ENCODE assay signal across 30 cellular contexts in the genomic region with DNA sequence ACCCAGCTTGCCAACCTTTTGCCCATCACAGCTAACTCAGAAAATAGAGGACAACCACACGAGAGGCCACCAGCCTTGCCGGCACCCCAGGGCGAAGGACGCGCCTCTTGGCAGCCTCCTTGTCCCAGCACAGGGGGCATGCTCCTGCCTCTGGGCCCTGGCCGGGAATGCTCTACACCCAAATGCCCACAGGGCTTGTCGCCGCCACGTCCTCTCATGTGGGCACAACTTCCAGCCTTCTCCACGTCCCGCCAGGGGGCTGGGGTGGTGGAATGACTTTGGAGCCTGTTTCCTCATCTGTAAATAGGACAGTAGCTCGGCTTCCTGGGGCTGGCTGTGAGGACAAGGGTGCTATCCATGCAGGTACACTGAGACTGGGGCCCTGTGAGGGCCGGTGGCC.
"Had no signal": no experiment of that assay in that cellular context is flagged by ENCODE, and none has a peak within 500 bp of the region (broad histone marks: within the 10 kb centered on the region; RNA-seq: fewer than 3 reads in every experiment).

No MANE protein-coding gene starts in this region.

- H3K4me1 ChIP-seq: esophagus muscularis mucosa, foreskin keratinocyte, gastrocnemius medialis had no signal

- H3K9me3 ChIP-seq: esophagus muscularis mucosa, gastrocnemius medialis had no signal

- H3K4me3 ChIP-seq: coronary artery, dorsolateral prefrontal cortex, esophagus muscularis mucosa, gastrocnemius medialis had no signal

- H3K36me3 ChIP-seq: brain microvascular endothelial cell, esophagus muscularis mucosa, gastrocnemius medialis, WERI-Rb-1 had no signal

- DNase-seq: activated B cell treated with CpG ODN at 0.5 μM for 24 hours; activated CD4-positive, alpha-beta T cell treated with anti-CD3 and anti-CD28 coated beads for 48 hours; activated CD4-positive, alpha-beta T cell treated with anti-CD3 and anti-CD28 coated beads, Interleukin-2, amount 50 U/mL, for 1 hour; activated CD4-positive, alpha-beta T cell treated with anti-CD3 and anti-CD28 coated beads, Interleukin-2, amount 50 U/mL, for 48 hours; activated CD8-positive, alpha-beta memory T cell treated with anti-CD3 and anti-CD28 coated beads, Interleukin-2, amount 10 ng/mL, durations not matched to agents 7 days and 5 days; activated CD8-positive, alpha-beta memory T cell treated with anti-CD3 and anti-CD28 coated beads, Interleukin-2, amount 50 U/mL, for 4 hours; activated CD8-positive, alpha-beta T cell treated with anti-CD3 and anti-CD28 coated beads for 36 hours; activated gamma-delta T cell treated with Interleukin-2 at 50 U/mL for 16 hours; activated naive CD4-positive, alpha-beta T cell treated with anti-CD3 and anti-CD28 coated beads, Interleukin-2, amount 50 U/mL, for 16 hours; activated naive CD4-positive, alpha-beta T cell treated with Interleukin-2 at 50 U/mL for 16 hours; activated T-cell treated with anti-CD3 and anti-CD28 coated beads, Interleukin-2, amount 50 U/mL, for 1 hour; activated T-cell treated with anti-CD3 and anti-CD28 coated beads, Interleukin-2, amount 50 U/mL, for 48 hours; amniotic stem cell; anterior cingulate cortex; brain microvascular endothelial cell; dorsolateral prefrontal cortex; effector memory CD4-positive, alpha-beta T cell; erythroblast; foreskin keratinocyte; gastrocnemius medialis; glutamatergic neuron; T-helper 1 cell; T-helper 17 cell; T1000 had no signal

- H3K27ac ChIP-seq: brain microvascular endothelial cell, coronary artery, dorsolateral prefrontal cortex, esophagus muscularis mucosa, foreskin keratinocyte, gastrocnemius medialis, WERI-Rb-1 had no signal

- FAIRE-seq: astrocyte, bronchial epithelial cell had no signal

- ATAC-seq: activated CD4-positive, CD25-positive, alpha-beta regulatory T cell treated with anti-CD3 and anti-CD28 coated beads, Interleukin-2, amount 50 U/mL, for 24 hours; activated CD8-positive, alpha-beta memory T cell treated with anti-CD3 and anti-CD28 coated beads, Interleukin-2, amount 10 ng/mL, durations not matched to agents 7 days and 5 days; activated CD8-positive, alpha-beta T cell treated with anti-CD3 and anti-CD28 coated beads for 36 hours; foreskin keratinocyte; gastrocnemius medialis; T-helper 17 cell had no signal
